In genomic region chr16:72961115-72961832, GRCh38 we compare ENCODE assay signal across 8 cellular contexts.
DNase-seq lines count a peak whose midpoint lies in the region; ATAC-seq and TF ChIP-seq lines count a peak whose summit lies in the region.
"Had no signal": no experiment of that assay in that cellular context is flagged by ENCODE, and none has a peak within 500 bp of the region (broad histone marks: within the 10 kb centered on the region; RNA-seq: fewer than 3 reads in every experiment).

No MANE protein-coding gene starts in this region.

- ATAC-seq in HG02588 (IDR thresholded peaks at IDR 0.05; ENCODE audit: unreplicated experiment) = no peak

- H3K4me3 Mint-ChIP-seq in HFFc6 = no peak overlapping the region

- H3K27me3 Mint-ChIP-seq in HFFc6 (ENCODE audit: insufficient read depth) = peaks cover 5% of the 10 kb centered on the region

- H3K27me3 ChIP-seq in suprapubic skin = no peaks in the 10 kb centered on the region
- no peaks in the 10 kb centered on the region for H3K27me3 ChIP-seq in Peyer's patch

- DNase-seq in HFFc6 = no peak
- DNase-seq in NCI-H82 treated with DMSO at 0.1 percent for 48 hours (lab: John Stamatoyannopoulos, UW; ENCODE audit: unreplicated experiment) = peak; percentile 93
- DNase-seq in fibroblast of peridontal ligament (ENCODE audit: extremely low read depth) = peak; percentile 34
- DNase-seq in suprapubic skin (ENCODE audit: low spot score in 2 of 2) = no peak
- DNase-seq in stimulated activated naive CD4-positive, alpha-beta T cell treated with Interleukin-2 at 50 U/mL for 16 hours (lab: John Stamatoyannopoulos, UW) = no peak
- DNase-seq in Peyer's patch = no peak

- TF ChIP-seq POLR2A in suprapubic skin (IDR thresholded peaks at IDR 0.05) = no peak
- TF ChIP-seq POLR2A in Peyer's patch (IDR thresholded peaks at IDR 0.05) = no peak

- TF ChIP-seq CTCF in HFFc6 (IDR thresholded peaks at IDR 0.05) = peak; percentile 70
- peak in 1 of 2 donors; percentile 29 for TF ChIP-seq CTCF in suprapubic skin (IDR thresholded peaks at IDR 0.05)
- TF ChIP-seq CTCF in Peyer's patch (IDR thresholded peaks at IDR 0.05) = peak in 3 of 6 experiments; percentile 39 to 49 (median 39)

- H3K27ac ChIP-seq in suprapubic skin (no peak overlapping the region), Peyer's patch (no peak overlapping the region)

- no peak for TF ChIP-seq EP300 in suprapubic skin (IDR thresholded peaks at IDR 0.05)

- H3K36me3 Mint-ChIP-seq in HFFc6 (ENCODE audit: low read depth) = peaks cover 37% of the 10 kb centered on the region

- WGBS in suprapubic skin = 64% methylated on average over 17 of the region's 20 CpGs

- H3K9me3 ChIP-seq in suprapubic skin = no peaks in the 10 kb centered on the region
- no peaks in the 10 kb centered on the region for H3K9me3 ChIP-seq in Peyer's patch
- H3K9me3 ChIP-seq: HAP-1 had no signal

- H3K36me3 ChIP-seq in suprapubic skin = peaks cover 30% of the 10 kb centered on the region
- H3K36me3 ChIP-seq in Peyer's patch = peaks cover 0 to 16% (median 0%) of the 10 kb centered on the region in 3 donors

- H3K9me3 Mint-ChIP-seq in HFFc6 = no peaks in the 10 kb centered on the region

- no peak overlapping the region for H3K27ac Mint-ChIP-seq in HFFc6

- H3K4me3 ChIP-seq in suprapubic skin (peak overlapping the region; percentile 4), Peyer's patch (no peak overlapping the region)
- H3K4me3 ChIP-seq: HAP-1 had no signal

- peaks cover 30% of the 10 kb centered on the region for H3K4me1 Mint-ChIP-seq in HFFc6 (ENCODE audit: low read depth)

- H3K4me1 ChIP-seq in suprapubic skin (peaks cover 6% of the 10 kb centered on the region), Peyer's patch (no peaks in the 10 kb centered on the region)
- H3K4me1 ChIP-seq: HAP-1 had no signal

Comparison
In these comparisons a context has a peak if more than half of its experiments do, and no peak if none do; other contexts are left out.
1. DNase-seq: peak in NCI-H82 treated with DMSO at 0.1 percent for 48 hours (single experiment) and fibroblast of peridontal ligament (single experiment); none in HFFc6 (single experiment), suprapubic skin (0 of 2), stimulated activated naive CD4-positive, alpha-beta T cell treated with Interleukin-2 at 50 U/mL for 16 hours (single experiment) and Peyer's patch (0 of 3).